ENCODE assay signal across 1 cellular context in the genomic region with DNA sequence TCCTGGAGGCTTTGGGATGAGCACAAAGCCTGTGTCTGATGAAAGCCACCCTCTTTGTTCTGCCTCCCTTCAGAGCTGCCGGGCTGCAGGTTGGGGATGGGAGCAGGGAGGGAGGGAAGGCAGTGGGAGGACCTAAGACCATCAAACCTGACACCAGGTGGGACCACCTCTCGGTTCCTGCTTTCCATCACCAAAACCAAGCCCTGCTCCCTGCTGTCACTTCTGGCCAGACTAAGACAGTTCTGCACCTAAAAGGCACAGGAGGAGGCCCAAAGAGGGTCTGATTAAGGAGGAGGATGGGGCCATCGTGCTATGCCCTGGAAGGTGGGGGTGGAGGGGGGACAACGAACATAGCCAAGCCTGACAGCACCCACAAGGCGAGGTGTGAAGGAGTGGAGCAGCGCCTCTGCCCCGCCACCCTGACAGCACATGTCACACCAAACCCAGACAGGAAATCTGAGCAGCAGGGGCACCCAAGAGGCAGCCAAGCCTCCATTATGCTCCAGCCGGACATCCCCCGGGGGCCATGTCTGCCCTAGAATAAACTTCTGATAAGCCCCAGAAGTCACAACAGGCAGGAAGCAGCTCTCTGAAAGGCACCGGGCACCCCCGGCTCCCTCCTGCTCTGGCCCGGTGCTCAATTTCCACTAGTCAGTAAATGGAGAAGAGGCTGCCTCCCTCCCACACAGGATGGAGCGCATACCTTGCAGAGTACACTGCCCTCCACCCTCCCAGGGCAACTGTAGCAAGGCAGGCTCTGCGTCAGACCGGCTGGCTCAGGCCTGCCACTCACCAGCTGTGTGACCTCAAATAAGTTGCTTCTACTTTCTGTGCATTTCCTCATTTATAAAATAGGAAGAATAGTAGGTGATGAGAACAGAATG.
A peak's percentile ranks its signal among the peaks of the same experiment; 100 is the strongest.
TF ChIP-seq lines count a peak whose summit lies in the region.

No MANE protein-coding gene starts in this region.

TF ChIP-seq in GM12878, 131 proteins besides CTCF, POLR2A, EP300 and RAD21 (continued from another document):
- TF ChIP-seq BHLHE40 (IDR thresholded peaks at IDR 0.05; ENCODE audit: borderline replicate concordance in 1 of 2, low read depth in 2 of 2, low read length in 1 of 2): peak; percentile 16 to 60; a peak in 2 of 4 replicates
- no peak for TF ChIP-seq TARDBP (IDR thresholded peaks at IDR 0.05; ENCODE audit: borderline replicate concordance)
- no peak for TF ChIP-seq USF1 (IDR thresholded peaks at IDR 0.05; ENCODE audit: borderline replicate concordance, extremely low read length, insufficient read depth, low read depth, low read length)
- no peak for TF ChIP-seq ZNF592 (IDR thresholded peaks at IDR 0.05)
- TF ChIP-seq GATAD2B (conservative IDR thresholded peaks at IDR 0.05; ENCODE audit: low read depth): no peak
- no peak for TF ChIP-seq JUND (IDR thresholded peaks at IDR 0.05; ENCODE audit: low read depth, low read length)
- TF ChIP-seq SRF (IDR thresholded peaks at IDR 0.05; ENCODE audit: low read depth in 2 of 2, low read length in 2 of 2): no peak
- no peak for TF ChIP-seq SP1 (IDR thresholded peaks at IDR 0.05; ENCODE audit: low read depth, low read length)
- no peak for TF ChIP-seq NFXL1 (IDR thresholded peaks at IDR 0.05; ENCODE audit: borderline replicate concordance)
- TF ChIP-seq SMC3 (IDR thresholded peaks at IDR 0.05; ENCODE audit: borderline replicate concordance, low read length): no peak
- no peak for TF ChIP-seq NBN (IDR thresholded peaks at IDR 0.05)
- TF ChIP-seq RELA (IDR thresholded peaks at IDR 0.05; ENCODE audit: borderline replicate concordance, partially characterized antibody): no peak
- TF ChIP-seq IKZF1 (conservative IDR thresholded peaks at IDR 0.05): peak; percentile 40; the same call in 1 of the 2 replicates
- no peak for TF ChIP-seq TCF7 (IDR thresholded peaks at IDR 0.05; ENCODE audit: borderline replicate concordance)
- no peak for TF ChIP-seq HCFC1 (IDR thresholded peaks at IDR 0.05; ENCODE audit: low read length)
- TF ChIP-seq MYB (IDR thresholded peaks at IDR 0.05; ENCODE audit: borderline replicate concordance, low read depth, low read length): no peak
- TF ChIP-seq PAX5 (IDR thresholded peaks at IDR 0.05; ENCODE audit: borderline replicate concordance, low read depth, low read length): no peak
- TF ChIP-seq ATF2 (IDR thresholded peaks at IDR 0.05; ENCODE audit: low read length): no peak
- TF ChIP-seq HDAC2 (IDR thresholded peaks at IDR 0.05): no peak
- no peak for TF ChIP-seq RCOR1 (conservative IDR thresholded peaks at IDR 0.05; ENCODE audit: low read depth, low read length)
- peak; percentile 24 for TF ChIP-seq MEF2B (IDR thresholded peaks at IDR 0.05; ENCODE audit: partially characterized antibody, poor library complexity, severe bottlenecking)
- TF ChIP-seq CBX3 (IDR thresholded peaks at IDR 0.05; ENCODE audit: borderline replicate concordance, low read depth): no peak
- TF ChIP-seq SMAD5 (IDR thresholded peaks at IDR 0.05; ENCODE audit: low read depth): no peak
- TF ChIP-seq POLR2AphosphoS2 (IDR thresholded peaks at IDR 0.05; ENCODE audit: low read depth, low read length): no peak
- TF ChIP-seq KDM1A (IDR thresholded peaks at IDR 0.05; ENCODE audit: borderline replicate concordance): no peak
- TF ChIP-seq DPF2 (IDR thresholded peaks at IDR 0.05): 0 out of 2 replicates have a peak, but pooled peaks have one; percentile 14
- peak; percentile 57; the same call in 1 of the 2 replicates for TF ChIP-seq SPI1 (IDR thresholded peaks at IDR 0.05; ENCODE audit: borderline replicate concordance, insufficient read depth, low read depth, low read length)
- TF ChIP-seq ZNF217 (IDR thresholded peaks at IDR 0.05): no peak
- TF ChIP-seq, protein P1, sequence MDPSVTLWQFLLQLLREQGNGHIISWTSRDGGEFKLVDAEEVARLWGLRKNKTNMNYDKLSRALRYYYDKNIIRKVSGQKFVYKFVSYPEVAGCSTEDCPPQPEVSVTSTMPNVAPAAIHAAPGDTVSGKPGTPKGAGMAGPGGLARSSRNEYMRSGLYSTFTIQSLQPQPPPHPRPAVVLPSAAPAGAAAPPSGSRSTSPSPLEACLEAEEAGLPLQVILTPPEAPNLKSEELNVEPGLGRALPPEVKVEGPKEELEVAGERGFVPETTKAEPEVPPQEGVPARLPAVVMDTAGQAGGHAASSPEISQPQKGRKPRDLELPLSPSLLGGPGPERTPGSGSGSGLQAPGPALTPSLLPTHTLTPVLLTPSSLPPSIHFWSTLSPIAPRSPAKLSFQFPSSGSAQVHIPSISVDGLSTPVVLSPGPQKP (IDR thresholded peaks at IDR 0.05; ENCODE audit: low read depth, low read length): no peak
- no peak for TF ChIP-seq FOS (IDR thresholded peaks at IDR 0.05; ENCODE audit: borderline replicate concordance, extremely low read depth, insufficient read length)
- TF ChIP-seq NFYA (IDR thresholded peaks at IDR 0.05; ENCODE audit: borderline replicate concordance, low read depth, low read length): no peak
- TF ChIP-seq PAX8 (IDR thresholded peaks at IDR 0.05): no peak
- no peak for TF ChIP-seq BACH1 (IDR thresholded peaks at IDR 0.05; ENCODE audit: borderline replicate concordance)
- no peak for TF ChIP-seq HDGF (IDR thresholded peaks at IDR 0.05)
- no peak for TF ChIP-seq MTA2 (IDR thresholded peaks at IDR 0.05; ENCODE audit: low read depth)
- TF ChIP-seq BCL11A (IDR thresholded peaks at IDR 0.05; ENCODE audit: low read depth, low read length): no peak
- no peak for TF ChIP-seq EZH2 (IDR thresholded peaks at IDR 0.05; ENCODE audit: borderline replicate concordance, control insufficient read depth, low read depth, low read length)
- TF ChIP-seq MTA3 (IDR thresholded peaks at IDR 0.05; ENCODE audit: borderline replicate concordance, low read length): no peak
- TF ChIP-seq ZBED1 (IDR thresholded peaks at IDR 0.05; ENCODE audit: borderline replicate concordance): no peak
- TF ChIP-seq STAT3 (IDR thresholded peaks at IDR 0.05; ENCODE audit: low read depth, low read length): no peak
